ENCODE assay signal across 8 cellular contexts in genomic region chr7:102478314-102479206, GRCh38. TPM values are rescaled to one million over a fixed set of nuclear protein-coding genes. Genes with fewer than 3 reads are reported as not detected.
DNase-seq lines count a peak whose midpoint lies in the region; ATAC-seq and TF ChIP-seq lines count a peak whose summit lies in the region.
"Not testable (repeated sequence)": the region's sequence is repeated elsewhere in the genome, so short reads cannot be mapped to it uniquely, and the experiment has no call there.

Gene POLR2J, minus strand, starts transcription at chr7:102478922. Its CDS starts 62 bp downstream, at chr7:102478860.

- 0% methylated on average over 1 to 6 of the region's 72 CpGs for WGBS in tibial nerve, 2 donors

- H3K27ac ChIP-seq in Karpas-422 (ENCODE audit: low read length) = not testable (repeated sequence)
- H3K27ac ChIP-seq in tibial nerve = peak within 1 kb of the TSS in 2 of 4 donors; percentile 50 to 66

- not testable (repeated sequence) for H3K36me3 ChIP-seq in Karpas-422 (ENCODE audit: insufficient read depth, low read length)
- peaks cover 0 to 12% (median 0%) of the 10 kb centered on the region in 3 donors for H3K36me3 ChIP-seq in tibial nerve

- not testable (repeated sequence) for H3K27me3 ChIP-seq in Karpas-422 (ENCODE audit: low read length); tibial nerve

- not testable (repeated sequence) for H3K4me1 ChIP-seq in Karpas-422 (ENCODE audit: low read length); tibial nerve

- peak; percentile 94 for DNase-seq in Karpas-422
- peak; percentile 84 to 86 for DNase-seq in activated CD4-positive, alpha-beta T cell treated with anti-CD3 and anti-CD28 coated beads, Interleukin-2, amount 50 U/mL, for 4 hours
- DNase-seq in cardiac fibroblast (ENCODE audit: low read depth in 2 of 2) = peak; percentile 59 to 79
- DNase-seq in inferior parietal cortex (ENCODE audit: extremely low spot score) = peak; percentile 45
- DNase-seq in skeletal muscle cell (ENCODE audit: low read depth) = peak; percentile 18
- peak; percentile 43 to 89 for DNase-seq in tibial nerve (ENCODE audit: low spot score in 2 of 2)

- peak; percentile 83 for ATAC-seq in GM18498 (IDR thresholded peaks at IDR 0.05; ENCODE audit: unreplicated experiment)
- ATAC-seq in HG02571 (IDR thresholded peaks at IDR 0.05; ENCODE audit: unreplicated experiment) = peak; percentile 89

- peak in 1 of 2 donors; percentile 29 for TF ChIP-seq POLR2A in tibial nerve (IDR thresholded peaks at IDR 0.05)

- peak within 1 kb of the TSS; percentile 58 for H3K9ac ChIP-seq in Karpas-422 (ENCODE audit: low read length)

- H2AFZ ChIP-seq in Karpas-422 (ENCODE audit: low read length) = not testable (repeated sequence)

- not testable (repeated sequence) for H3K9me3 ChIP-seq in Karpas-422 (ENCODE audit: low read length); tibial nerve

- TF ChIP-seq CTCF in cardiac fibroblast (IDR thresholded peaks at IDR 0.05; ENCODE audit: low read depth, low read length) (peak; percentile 25), tibial nerve (IDR thresholded peaks at IDR 0.05) (peak; percentile 29 to 68 (median 66))

- H3K9me2 ChIP-seq in Karpas-422 (replicated peaks; ENCODE audit: insufficient read depth, low read length) = not testable (repeated sequence)

- not testable (repeated sequence) for H4K20me1 ChIP-seq in Karpas-422 (ENCODE audit: insufficient read depth, low read depth, low read length)

- H3K4me3 ChIP-seq in Karpas-422 (ENCODE audit: low read length) = peak within 1 kb of the TSS; percentile 62; the same call in 1 of the 2 replicates
- peak within 1 kb of the TSS; percentile 40 to 48 for H3K4me3 ChIP-seq in cardiac fibroblast (replicated peaks in 1 of 2; ENCODE audit: low read depth in 2 of 2, low read length in 2 of 2)
- peak within 1 kb of the TSS; percentile 38 for H3K4me3 ChIP-seq in skeletal muscle cell (ENCODE audit: low read depth, low read length)
- peak within 1 kb of the TSS; percentile 40 to 60 (median 46) for H3K4me3 ChIP-seq in tibial nerve

- H3K4me2 ChIP-seq in Karpas-422 (ENCODE audit: low read depth, low read length, poor library complexity, severe bottlenecking) = peak within 1 kb of the TSS; percentile 51

- not testable (repeated sequence) for H3K79me2 ChIP-seq in Karpas-422 (ENCODE audit: low read length)

- TF ChIP-seq EP300 in tibial nerve (IDR thresholded peaks at IDR 0.05) = peak in 1 of 2 donors; percentile 57

RNA-seq across cellular contexts. Expression of gene POLR2J, which starts in this region (rescaled TPM):
- total RNA-seq in Karpas-422 (2014; rRNA removed; shearing (Covaris generic); ENCODE audit: low replicate concordance) = 53.1 and 60.7 TPM in 2 replicates
- 10 to 100 TPM in 3 of 4 donors, 1 to 10 TPM in 1; 9.6 to 24.0 (median 18.9) TPM for total RNA-seq in tibial nerve

Comparison
In these comparisons a context has a peak if more than half of its experiments do, and no peak if none do; other contexts are left out.
1. DNase-seq: peak in every context shown above with its lines; median percentile 94 in Karpas-422; 85 in activated CD4-positive, alpha-beta T cell treated with anti-CD3 and anti-CD28 coated beads, Interleukin-2, amount 50 U/mL, for 4 hours; 69 in cardiac fibroblast; 66 in tibial nerve; 45 in inferior parietal cortex; 18 in skeletal muscle cell.